Comparison of ENCODE assay signal across 27 cellular contexts in the genomic region with DNA sequence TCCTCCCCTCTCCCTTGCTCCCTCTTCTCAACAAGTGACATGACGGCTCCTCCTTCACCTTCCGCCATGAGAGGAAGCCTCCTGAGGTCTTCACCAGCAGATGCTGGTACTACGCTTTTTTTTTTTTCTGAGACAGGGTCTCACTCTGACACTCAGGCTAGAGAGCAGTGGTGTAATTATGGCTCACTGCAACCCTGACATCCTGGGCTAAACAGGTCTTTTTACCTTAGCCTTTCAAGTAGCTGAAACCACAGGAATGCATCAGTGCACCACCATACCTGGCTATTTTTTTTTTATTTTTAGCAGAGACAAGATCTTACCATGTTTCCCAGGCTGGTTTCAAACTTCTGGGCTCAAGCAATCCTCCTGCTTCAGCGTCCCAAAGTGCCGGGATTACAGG. TPM values are rescaled to one million over a fixed set of nuclear protein-coding genes. Genes with fewer than 3 reads are reported as not detected.
A peak's percentile ranks its signal among the peaks of the same experiment; 100 is the strongest.
DNase-seq lines count a peak whose midpoint lies in the region; ATAC-seq, FAIRE-seq and TF ChIP-seq lines count a peak whose summit lies in the region.
"Had no signal": no experiment of that assay in that cellular context is flagged by ENCODE, and none has a peak within 500 bp of the region (broad histone marks: within the 10 kb centered on the region; RNA-seq: fewer than 3 reads in every experiment).

No MANE protein-coding gene starts in this region.

- no peak for FAIRE-seq in D721Med (lab: Jason Lieb, UNC)
- FAIRE-seq: A549 had no signal

- H2AFZ ChIP-seq in MM.1S (ENCODE audit: low read length) (peak overlapping the region; percentile 3; the same call in 1 of the 2 replicates), smooth muscle cell (ENCODE audit: low read depth) (no peak overlapping the region)
- H2AFZ ChIP-seq: GM23338 had no signal

- H3K36me3 ChIP-seq in MM.1S (replicated peaks; ENCODE audit: insufficient read depth, low read length) (no peaks in the 10 kb centered on the region), RWPE2 (ENCODE audit: low read depth) (no peaks in the 10 kb centered on the region), smooth muscle cell (ENCODE audit: low read depth) (no peaks in the 10 kb centered on the region)

- peaks cover 0 to 9% of the 10 kb centered on the region in 2 donors for H3K4me1 Mint-ChIP-seq in natural killer cell treated with Interleukin-12 subunit alpha and Interleukin-12 subunit beta and Interleukin-15 and Interleukin-18, amount 100 ng/mL, for 72 hours (ENCODE audit: low read depth in 2 of 2)
- H3K4me1 Mint-ChIP-seq: CD4-positive, alpha-beta memory T cell; GM23338 had no signal

- H3K9me3 ChIP-seq in MM.1S (replicated peaks; ENCODE audit: insufficient read depth, low read length) = no peaks in the 10 kb centered on the region
- H3K9me3 ChIP-seq in RWPE2 (ENCODE audit: severe bottlenecking) = no peaks in the 10 kb centered on the region
- H3K9me3 ChIP-seq in smooth muscle cell (replicated peaks; ENCODE audit: low read depth) = no peaks in the 10 kb centered on the region
- H3K9me3 ChIP-seq: A549; BLaER1 treated with 17β-estradiol and CSF1 and Interleukin-3, amounts not matched to agents 10 nM and 100 nM had no signal

- H3F3A ChIP-seq in MM.1S (ENCODE audit: insufficient read depth, low read length) = no peaks in the 10 kb centered on the region
- H3F3A ChIP-seq in smooth muscle cell (ENCODE audit: low read depth) = no peaks in the 10 kb centered on the region

- DNase-seq in MM.1S (peak; percentile 62), RWPE2 (ENCODE audit: low spot score) (no peak), epithelial cell of prostate (ENCODE audit: low read depth, low spot score) (no peak), smooth muscle cell (lab: John Stamatoyannopoulos, UW; ENCODE audit: unreplicated experiment) (no peak), D721Med (ENCODE audit: insufficient read length, low spot score) (no peak)
- DNase-seq in natural killer cell treated with Interleukin-12 subunit alpha and Interleukin-12 subunit beta and Interleukin-15 and Interleukin-18, amount 100 ng/mL, for 72 hours (ENCODE audit: low spot score) = no peak
- no peak for DNase-seq in stimulated activated CD4-positive, alpha-beta T cell treated with anti-CD3 and anti-CD28 coated beads, Interleukin-12 subunit alpha, Interleukin-12 subunit beta, amount 100 ng/mL, for 4 hours
- DNase-seq: AML-193; CD4-positive, alpha-beta memory T cell; COR-L47; DMS 273 treated with DMSO at 0.1 percent for 48 hours; H9; Karpas-422; MV-4-11; NCI-H1105; NCI-H146; NCI-H1930; NCI-H446 treated with DMSO at 0.1 percent for 48 hours; NCI-H526; NCI-H82; NK-92 treated with Interleukin-12 subunit alpha and Interleukin-12 subunit beta, amount 100 ng/mL, for 24 hours; SIG-M5 had no signal

- peaks cover 5% of the 10 kb centered on the region; the same call in 1 of the 2 replicates for H3K4me1 ChIP-seq in MM.1S (ENCODE audit: low read length)
- H3K4me1 ChIP-seq in RWPE2 (ENCODE audit: insufficient read depth, poor library complexity, severe bottlenecking) = peaks cover 21% of the 10 kb centered on the region
- no peaks in the 10 kb centered on the region for H3K4me1 ChIP-seq in smooth muscle cell (ENCODE audit: low read depth)

- no peaks in the 10 kb centered on the region for H3K27me3 ChIP-seq in MM.1S (replicated peaks; ENCODE audit: insufficient read depth, low read length)
- H3K27me3 ChIP-seq in RWPE2 (ENCODE audit: insufficient read depth, poor library complexity, severe bottlenecking) = no peaks in the 10 kb centered on the region
- peaks cover 3% of the 10 kb centered on the region for H3K27me3 ChIP-seq in smooth muscle cell (ENCODE audit: low read depth)
- H3K27me3 ChIP-seq: BLaER1 treated with 17β-estradiol and CSF1 and Interleukin-3, amounts not matched to agents 10 nM and 100 nM had no signal

- no peaks in the 10 kb centered on the region for H4K20me1 ChIP-seq in MM.1S (ENCODE audit: insufficient read depth, low read length)
- no peaks in the 10 kb centered on the region for H4K20me1 ChIP-seq in smooth muscle cell (ENCODE audit: low read depth)
- H4K20me1 ChIP-seq: BLaER1 treated with 17β-estradiol and CSF1 and Interleukin-3, amounts not matched to agents 10 nM and 100 nM had no signal

- H3K79me2 ChIP-seq in MM.1S (ENCODE audit: low read length) (no peaks in the 10 kb centered on the region), smooth muscle cell (ENCODE audit: low read depth) (no peaks in the 10 kb centered on the region)

- H3K27me3 Mint-ChIP-seq in natural killer cell treated with Interleukin-12 subunit alpha and Interleukin-12 subunit beta and Interleukin-15 and Interleukin-18, amount 100 ng/mL, for 72 hours = peaks cover 0 to 5% of the 10 kb centered on the region in 2 donors

- ATAC-seq in RWPE2 (ENCODE audit: low read depth) = peak; percentile 48; the same call in 2 of the 3 replicates
- no peak for ATAC-seq in natural killer cell treated with Interleukin-12 subunit alpha and Interleukin-12 subunit beta and Interleukin-15 and Interleukin-18, amount 100 ng/mL, for 72 hours
- ATAC-seq: A549, GM23338 had no signal

- H3K27ac ChIP-seq in MM.1S (ENCODE audit: low read length) = no peak overlapping the region
- H3K27ac ChIP-seq in RWPE2 (ENCODE audit: poor library complexity, severe bottlenecking) = no peak overlapping the region
- H3K27ac ChIP-seq in epithelial cell of prostate = peak overlapping the region; percentile 8
- H3K27ac ChIP-seq in smooth muscle cell (ENCODE audit: low read depth) = peak overlapping the region; percentile 19
- H3K27ac ChIP-seq: A549; BLaER1 treated with 17β-estradiol and CSF1 and Interleukin-3, amounts not matched to agents 10 nM and 100 nM; RWPE1; SK-N-MC had no signal

- H3K4me3 ChIP-seq in MM.1S (ENCODE audit: low read length) (no peak overlapping the region), RWPE2 (ENCODE audit: severe bottlenecking) (no peak overlapping the region), smooth muscle cell (no peak overlapping the region)
- H3K4me3 ChIP-seq: A549; BLaER1 treated with 17β-estradiol and CSF1 and Interleukin-3, amounts not matched to agents 10 nM and 100 nM; GM23338; SK-N-MC had no signal

- TF ChIP-seq CTCF in MM.1S (IDR thresholded peaks at IDR 0.05; ENCODE audit: low read length) (no peak), RWPE2 (IDR thresholded peaks at IDR 0.05; ENCODE audit: poor library complexity, severe bottlenecking) (no peak), smooth muscle cell (IDR thresholded peaks at IDR 0.05; ENCODE audit: borderline replicate concordance, insufficient read depth, poor library complexity, severe bottlenecking) (no peak), D721Med (IDR thresholded peaks at IDR 0.05; ENCODE audit: insufficient read depth, missing control alignments) (no peak)

- no peak overlapping the region for H3K4me2 ChIP-seq in MM.1S (ENCODE audit: low read depth, low read length)
- H3K4me2 ChIP-seq in smooth muscle cell = no peak overlapping the region
- H3K4me2 ChIP-seq: A549; BLaER1 treated with 17β-estradiol and CSF1 and Interleukin-3, amounts not matched to agents 10 nM and 100 nM; GM23338 had no signal

- no peaks in the 10 kb centered on the region for H3K36me3 Mint-ChIP-seq in natural killer cell treated with Interleukin-12 subunit alpha and Interleukin-12 subunit beta and Interleukin-15 and Interleukin-18, amount 100 ng/mL, for 72 hours
- H3K36me3 Mint-ChIP-seq: CD4-positive, alpha-beta memory T cell had no signal

- 80% methylated on average over 5 of the region's 5 CpGs for WGBS in smooth muscle cell (ENCODE audit: low lambda C conversion rate)

- H3K9me2 ChIP-seq in MM.1S (replicated peaks; ENCODE audit: insufficient read depth, low read length) = no peaks in the 10 kb centered on the region

- no peaks in the 10 kb centered on the region for H3K9me3 Mint-ChIP-seq in natural killer cell treated with Interleukin-12 subunit alpha and Interleukin-12 subunit beta and Interleukin-15 and Interleukin-18, amount 100 ng/mL, for 72 hours
- H3K9me3 Mint-ChIP-seq: GM23338, H9 had no signal

- H3K4me3 Mint-ChIP-seq in natural killer cell treated with Interleukin-12 subunit alpha and Interleukin-12 subunit beta and Interleukin-15 and Interleukin-18, amount 100 ng/mL, for 72 hours = no peak overlapping the region
- H3K4me3 Mint-ChIP-seq: CD4-positive, alpha-beta memory T cell; GM23338; H9 had no signal

- H3K9ac ChIP-seq in MM.1S (ENCODE audit: low read length) = no peak overlapping the region
- no peak overlapping the region for H3K9ac ChIP-seq in smooth muscle cell (ENCODE audit: low read depth)
- H3K9ac ChIP-seq: BLaER1 treated with 17β-estradiol and CSF1 and Interleukin-3, amounts not matched to agents 10 nM and 100 nM had no signal

- no peak overlapping the region for H3K27ac Mint-ChIP-seq in natural killer cell treated with Interleukin-12 subunit alpha and Interleukin-12 subunit beta and Interleukin-15 and Interleukin-18, amount 100 ng/mL, for 72 hours
- H3K27ac Mint-ChIP-seq: CD4-positive, alpha-beta memory T cell; GM23338 had no signal

RNA-seq across cellular contexts. Expression of a gene that starts 43.6 kb away (rescaled TPM):
- 57.0 and 58.1 TPM in 2 replicates for total RNA-seq in smooth muscle cell
- polyA plus RNA-seq in smooth muscle cell = 216 and 221 TPM in 2 replicates
- 100 to 1,000 TPM; 178 to 266 TPM for total RNA-seq in natural killer cell treated with Interleukin-12 subunit alpha and Interleukin-12 subunit beta and Interleukin-15 and Interleukin-18, amount 100 ng/mL, for 72 hours

RNA-seq across cellular contexts. Expression of a gene that starts 43.7 kb away (rescaled TPM):
- total RNA-seq in smooth muscle cell = 72.2 and 84.0 TPM in 2 replicates
- 75.6 and 95.7 TPM in 2 replicates for polyA plus RNA-seq in smooth muscle cell
- total RNA-seq in natural killer cell treated with Interleukin-12 subunit alpha and Interleukin-12 subunit beta and Interleukin-15 and Interleukin-18, amount 100 ng/mL, for 72 hours = 10 to 100 TPM; 36.6 to 56.4 TPM

Comparison
In these comparisons a context has a peak if more than half of its experiments do, and no peak if none do; other contexts are left out.
1. H3K27ac ChIP-seq: peak in epithelial cell of prostate (single experiment) and smooth muscle cell (single experiment); none in MM.1S (single experiment) and RWPE2 (single experiment).